ENCODE assay signal across 8 cellular contexts in the genomic region with DNA sequence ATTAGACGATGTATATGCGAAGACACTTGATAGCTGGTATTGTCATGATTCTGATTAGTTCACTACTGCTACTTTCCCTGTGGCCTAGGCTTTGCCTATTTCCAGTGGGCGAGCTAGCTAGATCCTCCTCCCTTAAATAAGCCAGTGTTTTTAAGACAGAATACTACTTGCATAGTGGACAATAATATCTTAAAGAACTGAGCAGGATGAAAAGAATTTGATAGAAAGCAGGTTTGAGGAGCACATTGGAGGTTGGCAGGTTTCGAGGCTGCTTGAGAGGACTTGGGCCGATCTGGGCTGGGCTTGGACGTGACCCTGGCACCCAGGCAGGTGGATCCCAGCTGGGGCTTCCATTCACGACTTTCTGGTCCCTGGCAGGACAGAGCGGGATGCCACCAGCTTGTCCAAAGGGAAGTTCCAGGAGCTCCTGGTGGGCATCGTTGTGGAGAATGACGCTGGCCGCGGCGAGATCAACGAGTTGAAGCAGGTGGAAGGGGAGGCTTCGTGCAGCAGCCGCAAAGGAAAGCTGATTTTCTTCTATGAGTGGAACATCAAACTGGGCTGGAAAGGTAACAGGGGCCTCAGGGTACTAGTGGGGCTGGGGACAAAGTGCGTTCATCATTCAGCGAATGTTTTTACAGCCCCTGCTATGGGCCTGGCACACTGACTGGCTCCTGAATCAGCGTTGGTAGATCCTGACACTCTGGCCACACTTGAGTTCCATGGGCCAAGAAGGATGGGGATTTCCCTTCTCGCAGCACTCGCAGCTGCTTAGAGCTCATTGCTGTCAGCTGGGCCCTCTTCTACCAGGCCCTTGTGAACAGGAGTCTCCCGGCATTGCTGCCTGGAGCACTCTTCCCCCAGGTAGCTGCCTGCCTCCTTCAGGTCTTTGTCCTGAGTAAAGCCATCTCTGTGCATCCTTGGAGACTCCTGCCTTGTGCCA. TPM values are rescaled to one million over a fixed set of nuclear protein-coding genes. Genes with fewer than 3 reads are reported as not detected.
DNase-seq lines count a peak whose midpoint lies in the region; ATAC-seq, FAIRE-seq and TF ChIP-seq lines count a peak whose summit lies in the region.

No MANE protein-coding gene starts in this region.

- POLR2A ChIA-PET in WTC11 (lab: Charles Lee), result interaction anchor here (0.6 kb wide), 1 partner anchor 38 kb away, joined by 6 read pairs; no protein-coding TSS in a partner anchor

- H3K36me3 Mint-ChIP-seq in WTC11, result peaks cover 41% of the 10 kb centered on the region
- H3K36me3 Mint-ChIP-seq in stimulated activated naive B cell treated with anti-CD40 and anti-IgM and Interleukin-4, amounts not matched to agents 10 μg/mL and 1 μg/mL and 100 μg/mL, for 72 hours, result peaks cover 28 to 47% of the 10 kb centered on the region in 2 donors

- ATAC-seq in WTC11 (no peak), HG02870 (IDR thresholded peaks at IDR 0.05; ENCODE audit: unreplicated experiment) (no peak)
- ATAC-seq in stimulated activated naive B cell treated with anti-CD40 and anti-IgM and Interleukin-4, amounts not matched to agents 10 μg/mL and 1 μg/mL and 100 μg/mL, for 72 hours (replicated peaks), result no peak

- peak; percentile 21 for DNase-seq in activated CD4-positive, alpha-beta T cell treated with anti-CD3 and anti-CD28 coated beads for 48 hours
- no peak for DNase-seq in activated CD4-positive, alpha-beta T cell treated with anti-CD3 and anti-CD28 coated beads, Interleukin-2, amount 50 U/mL, for 4 hours
- DNase-seq in WTC11 (ENCODE audit: low spot score), result no peak
- peak; percentile 45 for DNase-seq in glomerular visceral epithelial cell (ENCODE audit: extremely low spot score)
- DNase-seq in stimulated activated naive B cell treated with anti-CD40 and anti-IgM and Interleukin-4, amounts not matched to agents 10 μg/mL and 1 μg/mL and 100 μg/mL, for 72 hours, result no peak
- DNase-seq in frontal cortex (ENCODE audit: low spot score in 2 of 2), result no peak
- DNase-seq in NCI-H524 treated with DMSO at 0.1 percent for 48 hours (lab: John Stamatoyannopoulos, UW), result no peak

- no peak for FAIRE-seq in frontal cortex (lab: Jason Lieb, UNC)

- H3K4me1 Mint-ChIP-seq in WTC11, result peaks cover 28% of the 10 kb centered on the region
- peaks cover 43 to 56% of the 10 kb centered on the region in 2 donors for H3K4me1 Mint-ChIP-seq in stimulated activated naive B cell treated with anti-CD40 and anti-IgM and Interleukin-4, amounts not matched to agents 10 μg/mL and 1 μg/mL and 100 μg/mL, for 72 hours

- peak overlapping the region; percentile 21; the same call in 1 of the 2 replicates for H3K27ac Mint-ChIP-seq in WTC11
- H3K27ac Mint-ChIP-seq in stimulated activated naive B cell treated with anti-CD40 and anti-IgM and Interleukin-4, amounts not matched to agents 10 μg/mL and 1 μg/mL and 100 μg/mL, for 72 hours, result peak overlapping the region; percentile 96

- H3K9me3 Mint-ChIP-seq in WTC11, result no peaks in the 10 kb centered on the region
- no peaks in the 10 kb centered on the region for H3K9me3 Mint-ChIP-seq in stimulated activated naive B cell treated with anti-CD40 and anti-IgM and Interleukin-4, amounts not matched to agents 10 μg/mL and 1 μg/mL and 100 μg/mL, for 72 hours

- no peak for TF ChIP-seq CTCF in WTC11 (IDR thresholded peaks at IDR 0.05)

- CTCF ChIA-PET in WTC11 (lab: Charles Lee), result interaction anchor here (1.8 kb wide), 1 partner anchor 11 kb away, joined by 10 read pairs; no protein-coding TSS in a partner anchor

- H3K4me3 Mint-ChIP-seq in WTC11, result peak overlapping the region; percentile 76
- H3K4me3 Mint-ChIP-seq in stimulated activated naive B cell treated with anti-CD40 and anti-IgM and Interleukin-4, amounts not matched to agents 10 μg/mL and 1 μg/mL and 100 μg/mL, for 72 hours, result peak overlapping the region; percentile 94

- peaks cover 27% of the 10 kb centered on the region for H3K27me3 Mint-ChIP-seq in WTC11 (ENCODE audit: low read depth)
- H3K27me3 Mint-ChIP-seq in stimulated activated naive B cell treated with anti-CD40 and anti-IgM and Interleukin-4, amounts not matched to agents 10 μg/mL and 1 μg/mL and 100 μg/mL, for 72 hours, result no peaks in the 10 kb centered on the region

TF ChIP-seq in WTC11, 78 proteins besides CTCF, POLR2A, EP300 and RAD21:
- TF ChIP-seq ELF4 (CRISPR knock-in tag; IDR thresholded peaks at IDR 0.05; ENCODE audit: low read depth) (no peak), SMAD4 (CRISPR knock-in tag; IDR thresholded peaks at IDR 0.05) (no peak), TCF7 (CRISPR knock-in tag; IDR thresholded peaks at IDR 0.05; ENCODE audit: low read depth) (no peak), ZNF219 (CRISPR knock-in tag; IDR thresholded peaks at IDR 0.05; ENCODE audit: borderline replicate concordance) (no peak), ZNF138 (CRISPR knock-in tag; conservative IDR thresholded peaks at IDR 0.05) (no peak), CREM (CRISPR knock-in tag; IDR thresholded peaks at IDR 0.05) (no peak), CBFB (CRISPR knock-in tag; IDR thresholded peaks at IDR 0.05; ENCODE audit: low read depth) (no peak), SMAD3 (CRISPR knock-in tag; IDR thresholded peaks at IDR 0.05; ENCODE audit: borderline replicate concordance) (no peak), IRF2 (CRISPR knock-in tag; IDR thresholded peaks at IDR 0.05; ENCODE audit: borderline replicate concordance, low read depth) (no peak), OVOL2 (CRISPR knock-in tag; IDR thresholded peaks at IDR 0.05; ENCODE audit: borderline replicate concordance) (no peak), SP1 (CRISPR knock-in tag; conservative IDR thresholded peaks at IDR 0.05) (no peak), NFE2L1 (CRISPR knock-in tag; IDR thresholded peaks at IDR 0.05) (no peak), ZNF317 (CRISPR knock-in tag; IDR thresholded peaks at IDR 0.05; ENCODE audit: borderline replicate concordance, low read depth) (no peak), ZNF671 (CRISPR knock-in tag; IDR thresholded peaks at IDR 0.05) (no peak)
- TF ChIP-seq, protein P1, sequence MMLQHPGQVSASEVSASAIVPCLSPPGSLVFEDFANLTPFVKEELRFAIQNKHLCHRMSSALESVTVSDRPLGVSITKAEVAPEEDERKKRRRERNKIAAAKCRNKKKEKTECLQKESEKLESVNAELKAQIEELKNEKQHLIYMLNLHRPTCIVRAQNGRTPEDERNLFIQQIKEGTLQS (CRISPR knock-in tag; conservative IDR thresholded peaks at IDR 0.05), result no peak

RNA-seq across cellular contexts. Expression of a gene that starts 16.9 kb away (rescaled TPM):
- total RNA-seq in WTC11 (2021) (8.1 to 13.6 TPM (median 9.8 TPM) in 3 replicates), frontal cortex (2.9 TPM)

Comparison
In these comparisons a context has a peak if more than half of its experiments do, and no peak if none do; other contexts are left out.
1. DNase-seq: peak in activated CD4-positive, alpha-beta T cell treated with anti-CD3 and anti-CD28 coated beads for 48 hours (single experiment) and glomerular visceral epithelial cell (single experiment); none in activated CD4-positive, alpha-beta T cell treated with anti-CD3 and anti-CD28 coated beads, Interleukin-2, amount 50 U/mL, for 4 hours (0 of 2), WTC11 (single experiment), stimulated activated naive B cell treated with anti-CD40 and anti-IgM and Interleukin-4, amounts not matched to agents 10 μg/mL and 1 μg/mL and 100 μg/mL, for 72 hours (single experiment), frontal cortex (0 of 2) and NCI-H524 treated with DMSO at 0.1 percent for 48 hours (single experiment).